ENCODE assay signal across 1 cellular context in the genomic region with DNA sequence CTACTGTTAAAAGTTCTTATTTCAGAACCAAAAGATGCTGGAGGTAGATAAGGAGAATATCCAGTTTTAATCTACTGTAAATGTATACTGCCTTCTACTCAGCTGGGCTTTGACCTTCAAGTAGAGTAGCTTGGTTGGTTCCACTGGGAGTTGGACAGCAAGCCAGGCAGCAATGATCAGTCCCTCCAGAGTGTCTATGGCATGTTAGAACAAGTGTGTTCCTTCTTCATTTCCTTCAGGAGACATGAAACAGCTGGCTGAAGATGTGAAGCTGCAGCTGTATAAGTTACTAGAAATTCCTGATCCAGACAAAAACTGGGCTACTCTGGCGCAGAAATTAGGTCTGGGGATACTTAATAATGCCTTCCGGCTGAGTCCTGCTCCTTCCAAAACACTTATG.
TF ChIP-seq lines count a peak whose summit lies in the region.

No MANE protein-coding gene starts in this region.

TF ChIP-seq in HepG2, 621 proteins besides CTCF, POLR2A, EP300 and RAD21 (continued from another document):
- TF ChIP-seq, protein P1, sequence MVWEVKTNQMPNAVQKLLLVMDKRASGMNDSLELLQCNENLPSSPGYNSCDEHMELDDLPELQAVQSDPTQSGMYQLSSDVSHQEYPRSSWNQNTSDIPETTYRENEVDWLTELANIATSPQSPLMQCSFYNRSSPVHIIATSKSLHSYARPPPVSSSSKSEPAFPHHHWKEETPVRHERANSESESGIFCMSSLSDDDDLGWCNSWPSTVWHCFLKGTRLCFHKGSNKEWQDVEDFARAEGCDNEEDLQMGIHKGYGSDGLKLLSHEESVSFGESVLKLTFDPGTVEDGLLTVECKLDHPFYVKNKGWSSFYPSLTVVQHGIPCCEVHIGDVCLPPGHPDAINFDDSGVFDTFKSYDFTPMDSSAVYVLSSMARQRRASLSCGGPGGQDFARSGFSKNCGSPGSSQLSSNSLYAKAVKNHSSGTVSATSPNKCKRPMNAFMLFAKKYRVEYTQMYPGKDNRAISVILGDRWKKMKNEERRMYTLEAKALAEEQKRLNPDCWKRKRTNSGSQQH (CRISPR knock-in tag; IDR thresholded peaks at IDR 0.05; ENCODE audit: low read depth): no peak
- TF ChIP-seq NFKB2 (CRISPR knock-in tag; IDR thresholded peaks at IDR 0.05; ENCODE audit: borderline replicate concordance) (no peak), PITX1 (CRISPR knock-in tag; IDR thresholded peaks at IDR 0.05) (no peak), ZNF121 (CRISPR knock-in tag; IDR thresholded peaks at IDR 0.05) (no peak), ZBTB38 (CRISPR knock-in tag; IDR thresholded peaks at IDR 0.05) (no peak), MEF2D (CRISPR knock-in tag; IDR thresholded peaks at IDR 0.05) (no peak), ZNF446 (CRISPR knock-in tag; IDR thresholded peaks at IDR 0.05) (no peak), XBP1 (CRISPR knock-in tag; IDR thresholded peaks at IDR 0.05) (no peak), NR2F1 (CRISPR knock-in tag; IDR thresholded peaks at IDR 0.05) (no peak), SAP130 (CRISPR knock-in tag; IDR thresholded peaks at IDR 0.05; ENCODE audit: low read depth) (no peak), ZNF496 (CRISPR knock-in tag; IDR thresholded peaks at IDR 0.05; ENCODE audit: insufficient replicate concordance) (no peak), ZNF570 (CRISPR knock-in tag; IDR thresholded peaks at IDR 0.05; ENCODE audit: borderline replicate concordance) (no peak), DMAP1 (CRISPR knock-in tag; IDR thresholded peaks at IDR 0.05) (no peak), SALL1 (CRISPR knock-in tag; IDR thresholded peaks at IDR 0.05) (no peak)
- TF ChIP-seq, protein P2, sequence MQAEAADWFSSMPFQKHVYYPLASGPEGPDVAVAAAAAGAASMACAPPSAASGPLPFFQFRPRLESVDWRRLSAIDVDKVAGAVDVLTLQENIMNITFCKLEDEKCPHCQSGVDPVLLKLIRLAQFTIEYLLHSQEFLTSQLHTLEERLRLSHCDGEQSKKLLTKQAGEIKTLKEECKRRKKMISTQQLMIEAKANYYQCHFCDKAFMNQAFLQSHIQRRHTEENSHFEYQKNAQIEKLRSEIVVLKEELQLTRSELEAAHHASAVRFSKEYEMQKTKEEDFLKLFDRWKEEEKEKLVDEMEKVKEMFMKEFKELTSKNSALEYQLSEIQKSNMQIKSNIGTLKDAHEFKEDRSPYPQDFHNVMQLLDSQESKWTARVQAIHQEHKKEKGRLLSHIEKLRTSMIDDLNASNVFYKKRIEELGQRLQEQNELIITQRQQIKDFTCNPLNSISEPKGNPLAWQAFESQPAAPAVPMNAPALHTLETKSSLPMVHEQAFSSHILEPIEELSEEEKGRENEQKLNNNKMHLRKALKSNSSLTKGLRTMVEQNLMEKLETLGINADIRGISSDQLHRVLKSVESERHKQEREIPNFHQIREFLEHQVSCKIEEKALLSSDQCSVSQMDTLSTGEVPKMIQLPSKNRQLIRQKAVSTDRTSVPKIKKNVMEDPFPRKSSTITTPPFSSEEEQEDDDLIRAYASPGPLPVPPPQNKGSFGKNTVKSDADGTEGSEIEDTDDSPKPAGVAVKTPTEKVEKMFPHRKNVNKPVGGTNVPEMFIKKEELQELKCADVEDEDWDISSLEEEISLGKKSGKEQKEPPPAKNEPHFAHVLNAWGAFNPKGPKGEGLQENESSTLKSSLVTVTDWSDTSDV (CRISPR knock-in tag; IDR thresholded peaks at IDR 0.05): no peak
- TF ChIP-seq, protein P3, sequence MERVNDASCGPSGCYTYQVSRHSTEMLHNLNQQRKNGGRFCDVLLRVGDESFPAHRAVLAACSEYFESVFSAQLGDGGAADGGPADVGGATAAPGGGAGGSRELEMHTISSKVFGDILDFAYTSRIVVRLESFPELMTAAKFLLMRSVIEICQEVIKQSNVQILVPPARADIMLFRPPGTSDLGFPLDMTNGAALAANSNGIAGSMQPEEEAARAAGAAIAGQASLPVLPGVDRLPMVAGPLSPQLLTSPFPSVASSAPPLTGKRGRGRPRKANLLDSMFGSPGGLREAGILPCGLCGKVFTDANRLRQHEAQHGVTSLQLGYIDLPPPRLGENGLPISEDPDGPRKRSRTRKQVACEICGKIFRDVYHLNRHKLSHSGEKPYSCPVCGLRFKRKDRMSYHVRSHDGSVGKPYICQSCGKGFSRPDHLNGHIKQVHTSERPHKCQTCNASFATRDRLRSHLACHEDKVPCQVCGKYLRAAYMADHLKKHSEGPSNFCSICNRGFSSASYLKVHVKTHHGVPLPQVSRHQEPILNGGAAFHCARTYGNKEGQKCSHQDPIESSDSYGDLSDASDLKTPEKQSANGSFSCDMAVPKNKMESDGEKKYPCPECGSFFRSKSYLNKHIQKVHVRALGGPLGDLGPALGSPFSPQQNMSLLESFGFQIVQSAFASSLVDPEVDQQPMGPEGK (CRISPR knock-in tag; IDR thresholded peaks at IDR 0.05): no peak
- TF ChIP-seq, protein P4, sequence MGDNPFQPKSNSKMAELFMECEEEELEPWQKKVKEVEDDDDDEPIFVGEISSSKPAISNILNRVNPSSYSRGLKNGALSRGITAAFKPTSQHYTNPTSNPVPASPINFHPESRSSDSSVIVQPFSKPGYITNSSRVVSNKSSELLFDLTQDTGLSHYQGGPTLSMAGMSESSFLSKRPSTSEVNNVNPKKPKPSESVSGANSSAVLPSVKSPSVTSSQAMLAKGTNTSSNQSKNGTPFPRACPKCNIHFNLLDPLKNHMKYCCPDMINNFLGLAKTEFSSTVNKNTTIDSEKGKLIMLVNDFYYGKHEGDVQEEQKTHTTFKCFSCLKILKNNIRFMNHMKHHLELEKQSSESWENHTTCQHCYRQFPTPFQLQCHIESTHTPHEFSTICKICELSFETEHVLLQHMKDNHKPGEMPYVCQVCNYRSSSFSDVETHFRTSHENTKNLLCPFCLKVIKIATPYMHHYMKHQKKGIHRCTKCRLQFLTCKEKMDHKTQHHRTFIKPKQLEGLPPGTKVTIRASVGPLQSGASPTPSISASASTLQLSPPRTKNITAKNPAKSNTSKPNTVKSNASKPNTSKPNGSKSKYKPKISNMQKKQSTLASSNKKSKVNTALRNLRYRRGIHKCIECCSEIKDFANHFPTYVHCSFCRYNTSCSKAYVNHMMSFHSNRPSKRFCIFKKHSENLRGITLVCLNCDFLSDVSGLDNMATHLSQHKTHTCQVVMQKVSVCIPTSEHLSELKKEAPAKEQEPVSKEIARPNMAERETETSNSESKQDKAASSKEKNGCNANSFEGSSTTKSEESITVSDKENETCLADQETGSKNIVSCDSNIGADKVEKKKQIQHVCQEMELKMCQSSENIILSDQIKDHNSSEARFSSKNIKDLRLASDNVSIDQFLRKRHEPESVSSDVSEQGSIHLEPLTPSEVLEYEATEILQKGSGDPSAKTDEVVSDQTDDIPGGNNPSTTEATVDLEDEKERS (CRISPR knock-in tag; IDR thresholded peaks at IDR 0.05): no peak
- TF ChIP-seq, protein P5, sequence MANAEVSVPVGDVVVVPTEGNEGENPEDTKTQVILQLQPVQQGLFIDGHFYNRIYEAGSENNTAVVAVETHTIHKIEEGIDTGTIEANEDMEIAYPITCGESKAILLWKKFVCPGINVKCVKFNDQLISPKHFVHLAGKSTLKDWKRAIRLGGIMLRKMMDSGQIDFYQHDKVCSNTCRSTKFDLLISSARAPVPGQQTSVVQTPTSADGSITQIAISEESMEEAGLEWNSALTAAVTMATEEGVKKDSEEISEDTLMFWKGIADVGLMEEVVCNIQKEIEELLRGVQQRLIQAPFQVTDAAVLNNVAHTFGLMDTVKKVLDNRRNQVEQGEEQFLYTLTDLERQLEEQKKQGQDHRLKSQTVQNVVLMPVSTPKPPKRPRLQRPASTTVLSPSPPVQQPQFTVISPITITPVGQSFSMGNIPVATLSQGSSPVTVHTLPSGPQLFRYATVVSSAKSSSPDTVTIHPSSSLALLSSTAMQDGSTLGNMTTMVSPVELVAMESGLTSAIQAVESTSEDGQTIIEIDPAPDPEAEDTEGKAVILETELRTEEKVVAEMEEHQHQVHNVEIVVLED (CRISPR knock-in tag; IDR thresholded peaks at IDR 0.05; ENCODE audit: borderline replicate concordance): no peak
- TF ChIP-seq, protein P6, sequence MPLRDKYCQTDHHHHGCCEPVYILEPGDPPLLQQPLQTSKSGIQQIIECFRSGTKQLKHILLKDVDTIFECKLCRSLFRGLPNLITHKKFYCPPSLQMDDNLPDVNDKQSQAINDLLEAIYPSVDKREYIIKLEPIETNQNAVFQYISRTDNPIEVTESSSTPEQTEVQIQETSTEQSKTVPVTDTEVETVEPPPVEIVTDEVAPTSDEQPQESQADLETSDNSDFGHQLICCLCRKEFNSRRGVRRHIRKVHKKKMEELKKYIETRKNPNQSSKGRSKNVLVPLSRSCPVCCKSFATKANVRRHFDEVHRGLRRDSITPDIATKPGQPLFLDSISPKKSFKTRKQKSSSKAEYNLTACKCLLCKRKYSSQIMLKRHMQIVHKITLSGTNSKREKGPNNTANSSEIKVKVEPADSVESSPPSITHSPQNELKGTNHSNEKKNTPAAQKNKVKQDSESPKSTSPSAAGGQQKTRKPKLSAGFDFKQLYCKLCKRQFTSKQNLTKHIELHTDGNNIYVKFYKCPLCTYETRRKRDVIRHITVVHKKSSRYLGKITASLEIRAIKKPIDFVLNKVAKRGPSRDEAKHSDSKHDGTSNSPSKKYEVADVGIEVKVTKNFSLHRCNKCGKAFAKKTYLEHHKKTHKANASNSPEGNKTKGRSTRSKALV (CRISPR knock-in tag; IDR thresholded peaks at IDR 0.05): no peak
